ENCODE assay signal across 16 cellular contexts in the genomic region with DNA sequence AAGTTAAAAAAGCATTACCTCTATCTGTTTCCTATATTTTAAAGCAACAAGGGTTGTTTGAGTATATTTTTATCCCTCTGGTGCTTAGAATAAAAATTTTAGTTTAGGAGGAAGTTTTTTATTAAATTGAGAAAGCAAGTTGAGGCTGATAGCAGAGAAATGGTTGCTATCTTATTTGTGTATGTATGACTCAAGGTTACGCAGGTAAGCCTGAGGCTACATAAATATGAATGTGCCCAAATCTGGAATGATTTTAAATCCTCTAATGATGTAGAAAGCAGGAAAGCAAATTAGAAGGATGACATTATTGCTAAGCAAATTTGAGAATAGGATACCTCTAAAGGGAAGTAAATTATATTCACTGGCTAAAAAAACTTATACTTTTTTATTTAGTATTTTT.
A peak's percentile ranks its signal among the peaks of the same experiment; 100 is the strongest.
DNase-seq lines count a peak whose midpoint lies in the region; ATAC-seq and TF ChIP-seq lines count a peak whose summit lies in the region.
"Had no signal": no experiment of that assay in that cellular context is flagged by ENCODE, and none has a peak within 500 bp of the region (broad histone marks: within the 10 kb centered on the region; RNA-seq: fewer than 3 reads in every experiment).

No MANE protein-coding gene starts in this region.

- no peaks in the 10 kb centered on the region for H4K20me1 ChIP-seq in PC-3 (ENCODE audit: low read length)
- H4K20me1 ChIP-seq in hepatocyte (ENCODE audit: insufficient read depth, poor library complexity, severe bottlenecking), result no peaks in the 10 kb centered on the region

- WGBS in hepatocyte (ENCODE audit: low lambda C conversion rate, missing lambda C conversion rate), result 95% methylated on average over 1 of the region's 1 CpG

- H3K27me3 ChIP-seq in PC-3 (ENCODE audit: low read length), result no peaks in the 10 kb centered on the region
- no peaks in the 10 kb centered on the region for H3K27me3 ChIP-seq in RWPE2 (ENCODE audit: insufficient read depth, poor library complexity, severe bottlenecking)
- no peaks in the 10 kb centered on the region for H3K27me3 ChIP-seq in foreskin keratinocyte
- no peaks in the 10 kb centered on the region for H3K27me3 ChIP-seq in hepatocyte

- no peak overlapping the region for H3K27ac ChIP-seq in PC-3 (ENCODE audit: low read length)
- H3K27ac ChIP-seq in RWPE2 (ENCODE audit: poor library complexity, severe bottlenecking), result no peak overlapping the region
- no peak overlapping the region for H3K27ac ChIP-seq in foreskin keratinocyte
- H3K27ac ChIP-seq in hepatocyte, result no peak overlapping the region

- H3K4me2 ChIP-seq in PC-3 (ENCODE audit: low read length) (no peak overlapping the region), hepatocyte (no peak overlapping the region)
- H3K4me2 ChIP-seq: GM23338 had no signal

- H3K79me2 ChIP-seq in PC-3 (ENCODE audit: low read length), result no peaks in the 10 kb centered on the region
- H3K79me2 ChIP-seq in hepatocyte, result no peaks in the 10 kb centered on the region

- H3K4me1 ChIP-seq in PC-3 (ENCODE audit: insufficient read depth, low read length) (no peaks in the 10 kb centered on the region), RWPE2 (ENCODE audit: insufficient read depth, poor library complexity, severe bottlenecking) (no peaks in the 10 kb centered on the region), foreskin keratinocyte (no peaks in the 10 kb centered on the region), hepatocyte (ENCODE audit: insufficient read depth) (no peaks in the 10 kb centered on the region)
- H3K4me1 ChIP-seq: HAP-1 had no signal

- no peaks in the 10 kb centered on the region for H3K9me2 ChIP-seq in PC-3 (replicated peaks; ENCODE audit: low read length)
- H3K9me2 ChIP-seq in hepatocyte (replicated peaks; ENCODE audit: insufficient read depth), result no peaks in the 10 kb centered on the region

- peak; percentile 26 for DNase-seq in PC-3
- DNase-seq in RWPE2 (ENCODE audit: low spot score), result no peak
- DNase-seq in foreskin keratinocyte, result peak; percentile 29 to 60
- no peak for DNase-seq in NCI-H2081 treated with DMSO at 0.1 percent for 48 hours (lab: John Stamatoyannopoulos, UW)
- no peak for DNase-seq in hepatocyte (ENCODE audit: low spot score)
- no peak for DNase-seq in NK-92 treated with Interleukin-12 subunit alpha and Interleukin-12 subunit beta, amount 100 ng/mL, for 24 hours (lab: John Stamatoyannopoulos, UW)
- DNase-seq: C1 segment of cervical spinal cord; Calu3; CD4-positive, alpha-beta memory T cell; COR-L47; DMS53; DMS79 treated with DMSO at 0.1 percent for 48 hours; GF-D8; HFFc6 had no signal

- no peaks in the 10 kb centered on the region for H3F3A ChIP-seq in PC-3 (ENCODE audit: low read length, unreplicated experiment)

- POLR2A ChIA-PET in PC-3 (lab: Charles Lee; ENCODE audit: unreplicated experiment), result no interaction called here

- H3K36me3 ChIP-seq in PC-3 (ENCODE audit: low read depth, low read length), result no peaks in the 10 kb centered on the region
- no peaks in the 10 kb centered on the region for H3K36me3 ChIP-seq in RWPE2 (ENCODE audit: low read depth)
- H3K36me3 ChIP-seq in hepatocyte (replicated peaks; ENCODE audit: insufficient read depth, low read depth), result no peaks in the 10 kb centered on the region
- H3K36me3 ChIP-seq: HAP-1 had no signal

- ATAC-seq in PC-3 (no peak), RWPE2 (ENCODE audit: low read depth) (peak; percentile 44; the same call in 1 of the 3 replicates), foreskin keratinocyte (peak; percentile 95)
- ATAC-seq: GM23338 had no signal

- no peak for TF ChIP-seq CTCF in PC-3 (conservative IDR thresholded peaks at IDR 0.05; ENCODE audit: low read depth, low read length)
- TF ChIP-seq CTCF in RWPE2 (IDR thresholded peaks at IDR 0.05; ENCODE audit: poor library complexity, severe bottlenecking), result no peak
- no peak for TF ChIP-seq CTCF in foreskin keratinocyte (conservative IDR thresholded peaks at IDR 0.05)
- TF ChIP-seq CTCF in hepatocyte (IDR thresholded peaks at IDR 0.05; ENCODE audit: poor library complexity), result no peak

- CTCF ChIA-PET in PC-3 (lab: Charles Lee), result no interaction called here

- H3K4me3 ChIP-seq in PC-3 (ENCODE audit: low read length), result no peak overlapping the region
- no peak overlapping the region for H3K4me3 ChIP-seq in RWPE2 (ENCODE audit: severe bottlenecking)
- no peak overlapping the region for H3K4me3 ChIP-seq in hepatocyte
- H3K4me3 ChIP-seq: GM23338, HAP-1 had no signal

- H3K9ac ChIP-seq in PC-3 (ENCODE audit: low read length), result no peak overlapping the region

- BruUV-seq in PC-3 (replicated peaks; lab: Mats Ljungman, UMichigan), result no TSS peak

- H3K9me3 ChIP-seq in PC-3 (ENCODE audit: low read length) (no peaks in the 10 kb centered on the region), RWPE2 (ENCODE audit: severe bottlenecking) (no peaks in the 10 kb centered on the region), hepatocyte (ENCODE audit: low read depth) (no peaks in the 10 kb centered on the region)
- H3K9me3 ChIP-seq: HAP-1 had no signal

- intact Hi-C loops in PC-3 (cut with micrococcal nuclease), result no loop called here

- H2AFZ ChIP-seq in PC-3 (ENCODE audit: low read length), result no peak overlapping the region
- H2AFZ ChIP-seq in hepatocyte, result no peak overlapping the region
- H2AFZ ChIP-seq: GM23338 had no signal

Comparison
In these comparisons a context has a peak if more than half of its experiments do, and no peak if none do; other contexts are left out.
1. DNase-seq: peak in PC-3 (single experiment) and foreskin keratinocyte (2 of 2); none in RWPE2 (single experiment), NCI-H2081 treated with DMSO at 0.1 percent for 48 hours (single experiment), hepatocyte (single experiment) and NK-92 treated with Interleukin-12 subunit alpha and Interleukin-12 subunit beta, amount 100 ng/mL, for 24 hours (single experiment).